In genomic region chr22:42719656-42720262, GRCh38 we compare ENCODE assay signal across 8 cellular contexts. TPM values are rescaled to one million over a fixed set of nuclear protein-coding genes. Genes with fewer than 3 reads are reported as not detected.
A peak's percentile ranks its signal among the peaks of the same experiment; 100 is the strongest.
DNase-seq lines count a peak whose midpoint lies in the region; ATAC-seq, FAIRE-seq and TF ChIP-seq lines count a peak whose summit lies in the region.

No MANE protein-coding gene starts in this region.

- no peak for TF ChIP-seq RAD21 in HepG2 (CRISPR knock-in tag; IDR thresholded peaks at IDR 0.05)

- peak overlapping the region; percentile 69 for H3K4me2 ChIP-seq in HepG2 (ENCODE audit: low read depth, low read length)

- H3K4me1 ChIP-seq in body of pancreas = peaks cover 12% of the 10 kb centered on the region
- H3K4me1 ChIP-seq in HepG2 (ENCODE audit: insufficient read depth, low read length) = peaks cover 40% of the 10 kb centered on the region

- no peak for TF ChIP-seq CTCF in body of pancreas (IDR thresholded peaks at IDR 0.05)
- no peak for TF ChIP-seq CTCF in HepG2 (CRISPR knock-in tag; IDR thresholded peaks at IDR 0.05)
- no peak for TF ChIP-seq CTCF in type B pancreatic cell (conservative IDR thresholded peaks at IDR 0.05)

- no peaks in the 10 kb centered on the region for H3K9me3 Mint-ChIP-seq in activated CD4-positive, alpha-beta T cell treated with anti-CD3 and anti-CD28 coated beads, Interleukin-2, amount 10 ng/mL, durations not matched to agents 7 days and 5 days
- no peaks in the 10 kb centered on the region for H3K9me3 Mint-ChIP-seq in type B pancreatic cell

- WGBS in body of pancreas, 2 donors = 23 to 46% methylated on average over 8 to 37 of the region's 37 CpGs
- WGBS in HepG2 (ENCODE audit: low lambda C conversion rate) = 3% methylated on average over 17 of the region's 37 CpGs

- H4K20me1 ChIP-seq in HepG2 (ENCODE audit: insufficient read depth, low read length) = no peaks in the 10 kb centered on the region

- DNase-seq in activated CD4-positive, alpha-beta T cell treated with anti-CD3 and anti-CD28 coated beads, Interleukin-2, amount 10 ng/mL, durations not matched to agents 7 days and 5 days = no peak
- no peak for DNase-seq in activated CD4-positive, alpha-beta T cell treated with anti-CD3 and anti-CD28 coated beads for 4 hours
- DNase-seq in body of pancreas = no peak
- no peak for DNase-seq in HepG2 (ENCODE audit: low spot score)
- DNase-seq in type B pancreatic cell (ENCODE audit: extremely low spot score, unreplicated experiment) = no peak
- no peak for DNase-seq in hepatic stellate cell (ENCODE audit: low spot score)
- DNase-seq in activated CD8-positive, alpha-beta memory T cell treated with anti-CD3 and anti-CD28 coated beads, Interleukin-2, amount 50 U/mL, for 4 hours = no peak

- H3K79me2 ChIP-seq in HepG2 (ENCODE audit: insufficient read depth, low read length) = no peaks in the 10 kb centered on the region

- H3K4me3 ChIP-seq in body of pancreas = peak overlapping the region in 1 of 2 donors; percentile 29
- peak overlapping the region in 2 of 3 experiments; percentile 51 to 64; a peak in 3 of 6 replicates for H3K4me3 ChIP-seq in HepG2 (replicated peaks in 1 of 3; ENCODE audit: insufficient read depth in 1 of 3, low read depth in 2 of 3, low read length in 3 of 3)

- H3K27ac Mint-ChIP-seq in activated CD4-positive, alpha-beta T cell treated with anti-CD3 and anti-CD28 coated beads, Interleukin-2, amount 10 ng/mL, durations not matched to agents 7 days and 5 days = no peak overlapping the region
- H3K27ac Mint-ChIP-seq in type B pancreatic cell = peak overlapping the region; percentile 96

- H3K4me1 Mint-ChIP-seq in activated CD4-positive, alpha-beta T cell treated with anti-CD3 and anti-CD28 coated beads, Interleukin-2, amount 10 ng/mL, durations not matched to agents 7 days and 5 days = peaks cover 19% of the 10 kb centered on the region
- peaks cover 23% of the 10 kb centered on the region for H3K4me1 Mint-ChIP-seq in type B pancreatic cell (ENCODE audit: unreplicated experiment)

- H3K9me3 ChIP-seq in body of pancreas (no peaks in the 10 kb centered on the region), HepG2 (ENCODE audit: low read length) (no peaks in the 10 kb centered on the region)

- H2AFZ ChIP-seq in HepG2 (ENCODE audit: low read length) = no peak overlapping the region

- no peaks in the 10 kb centered on the region for H3K36me3 Mint-ChIP-seq in activated CD4-positive, alpha-beta T cell treated with anti-CD3 and anti-CD28 coated beads, Interleukin-2, amount 10 ng/mL, durations not matched to agents 7 days and 5 days (ENCODE audit: low read depth)
- H3K36me3 Mint-ChIP-seq in type B pancreatic cell = peaks cover 9% of the 10 kb centered on the region

- no peak for TF ChIP-seq POLR2A in body of pancreas (IDR thresholded peaks at IDR 0.05)
- no peak for TF ChIP-seq POLR2A in HepG2 (IDR thresholded peaks at IDR 0.05; ENCODE audit: insufficient read depth in 1 of 2, low read depth in 2 of 2, low read length in 2 of 2)

- POLR2A ChIA-PET in activated CD4-positive, alpha-beta T cell treated with anti-CD3 and anti-CD28 coated beads, Interleukin-2, amount 10 ng/mL, durations not matched to agents 7 days and 5 days (lab: Charles Lee) = no interaction called here
- POLR2A ChIA-PET in HepG2 (lab: Yijun Ruan, JAX) = no interaction called here

- H3K27me3 ChIP-seq in body of pancreas (peaks cover 0 to 4% of the 10 kb centered on the region in 2 donors), HepG2 (ENCODE audit: control insufficient read depth in 1 of 2, insufficient read depth in 2 of 2, low read length in 2 of 2) (peaks cover 9 to 60% of the 10 kb centered on the region in 2 experiments)

- H3K4me3 Mint-ChIP-seq in activated CD4-positive, alpha-beta T cell treated with anti-CD3 and anti-CD28 coated beads, Interleukin-2, amount 10 ng/mL, durations not matched to agents 7 days and 5 days = peak overlapping the region; percentile 41
- peak overlapping the region; percentile 92 for H3K4me3 Mint-ChIP-seq in type B pancreatic cell

- FAIRE-seq in HepG2 (lab: Jason Lieb, UNC) = no peak

- in situ Hi-C loops in HepG2 (cut with HindIII; ENCODE audit: extremely low pct_ligation_motif_present, low pct_unique_long_range_greater_than_20kb) = no loop called here

- no TSS peak for BruUV-seq in HepG2 (replicated peaks; lab: Mats Ljungman, UMichigan)

- H3K27ac ChIP-seq in body of pancreas = peak overlapping the region in 3 of 4 donors; percentile 37 to 50 (median 48)
- no peak overlapping the region for H3K27ac ChIP-seq in HepG2 (ENCODE audit: extremely low read length, insufficient read depth, low read length)

- ATAC-seq in body of pancreas (no peak), HepG2 (peak; percentile 45), GM21529 (IDR thresholded peaks at IDR 0.05; ENCODE audit: unreplicated experiment) (no peak)

- CTCF ChIA-PET in activated CD4-positive, alpha-beta T cell treated with anti-CD3 and anti-CD28 coated beads, Interleukin-2, amount 10 ng/mL, durations not matched to agents 7 days and 5 days (lab: Charles Lee) = no interaction called here
- CTCF ChIA-PET in HepG2 (lab: Yijun Ruan, JAX; ENCODE audit: low intra/inter-chr PET ratio, low total read pairs) = no interaction called here

- intact Hi-C loops in body of pancreas (cut with DNase I) (no loop called here), HepG2 (cut with micrococcal nuclease; ENCODE audit: unreplicated experiment) (no loop called here)

- H3K9ac ChIP-seq in HepG2 (ENCODE audit: insufficient read depth, low read depth, low read length) = no peak overlapping the region

- H3K36me3 ChIP-seq in body of pancreas (replicated peaks in 1 of 2; ENCODE audit: insufficient read depth in 1 of 2, low read depth in 2 of 2) (no peaks in the 10 kb centered on the region), HepG2 (replicated peaks in 1 of 2; ENCODE audit: control insufficient read depth in 1 of 2, insufficient read depth in 2 of 2, low read length in 2 of 2) (no peaks in the 10 kb centered on the region)

- H3K27me3 Mint-ChIP-seq in activated CD4-positive, alpha-beta T cell treated with anti-CD3 and anti-CD28 coated beads, Interleukin-2, amount 10 ng/mL, durations not matched to agents 7 days and 5 days = peaks cover 59% of the 10 kb centered on the region
- peaks cover 63% of the 10 kb centered on the region for H3K27me3 Mint-ChIP-seq in type B pancreatic cell

- TF ChIP-seq EP300 in HepG2 (IDR thresholded peaks at IDR 0.05; ENCODE audit: low read depth in 2 of 2, low read length in 2 of 2) (no peak), HepG2 (CRISPR knock-in tag; IDR thresholded peaks at IDR 0.05; ENCODE audit: borderline replicate concordance) (no peak)

TF ChIP-seq in HepG2, 621 proteins besides CTCF, POLR2A, EP300 and RAD21 (continues in another document):
- TF ChIP-seq NCOA5 (CRISPR knock-in tag; IDR thresholded peaks at IDR 0.05) (no peak), ZNF589 (CRISPR knock-in tag; conservative IDR thresholded peaks at IDR 0.05) (no peak), GABPB1 (CRISPR knock-in tag; IDR thresholded peaks at IDR 0.05) (0 out of 2 replicates have a peak, but pooled peaks have one; percentile 23), NFKB2 (CRISPR knock-in tag; IDR thresholded peaks at IDR 0.05; ENCODE audit: borderline replicate concordance) (0 out of 2 replicates have a peak, but pooled peaks have one; percentile 24), TBX3 (IDR thresholded peaks at IDR 0.05; ENCODE audit: borderline replicate concordance) (no peak), ZNF350 (CRISPR knock-in tag; IDR thresholded peaks at IDR 0.05; ENCODE audit: borderline replicate concordance, low read depth) (no peak), EZH2 (conservative IDR thresholded peaks at IDR 0.05; ENCODE audit: low read depth, low read length) (peak; percentile 84; the same call in 1 of the 2 replicates), ATF7-NPFF (CRISPR knock-in tag; IDR thresholded peaks at IDR 0.05; ENCODE audit: low read depth) (0 out of 2 replicates have a peak, but pooled peaks have one; percentile 3), TERF1 (CRISPR knock-in tag; IDR thresholded peaks at IDR 0.05) (no peak)

RNA-seq across cellular contexts. Expression of gene A4GALT, which starts 0.9 kb away (rescaled TPM):
- under 1 TPM; 0.29 to 0.35 TPM for total RNA-seq in activated CD4-positive, alpha-beta T cell treated with anti-CD3 and anti-CD28 coated beads, Interleukin-2, amount 10 ng/mL, durations not matched to agents 7 days and 5 days
- 1 to 10 TPM; 3.1 to 6.9 TPM for total RNA-seq in body of pancreas
- total RNA-seq in HepG2 (2016; rRNA removed; fragmentation: Illumina TruSeq; extraction: Trizol) = 0.09 TPM in 1 of 2 replicates, not detected in the other
- not detected in 2 replicates for total RNA-seq in HepG2 (2016; cell fraction: cytosol; rRNA removed; fragmentation: Illumina TruSeq; extraction: Trizol; ENCODE audit: low read depth)
- not detected in 2 replicates for total RNA-seq in HepG2 (2016; cell fraction: insoluble cytoplasmic fraction; rRNA removed; fragmentation: Illumina TruSeq; extraction: Trizol)
- not detected in 2 replicates for total RNA-seq in HepG2 (2016; cell fraction: membrane; rRNA removed; fragmentation: Illumina TruSeq; extraction: Trizol)
- not detected in 2 replicates for total RNA-seq in HepG2 (2016; cell fraction: nucleus; rRNA removed; fragmentation: Illumina TruSeq; extraction: Trizol)
- 1.1 and 2.7 TPM in 2 replicates for polyA plus RNA-seq in HepG2 (2011; rRNA removed)
- polyA plus RNA-seq in HepG2 (2011; cell fraction: cytosol; rRNA removed) = 2.5 and 4.5 TPM in 2 replicates
- 3.2 and 3.6 TPM in 2 replicates for polyA plus RNA-seq in HepG2 (2011; cell fraction: nucleus; rRNA removed)
- polyA plus RNA-seq in HepG2 (2012) = 0.74 and 1.8 TPM in 2 replicates
- polyA plus RNA-seq in HepG2 (2016; cell fraction: cytosol; fragmentation: Illumina TruSeq; extraction: Trizol; ENCODE audit: low read depth) = not detected in 2 replicates
- polyA plus RNA-seq in HepG2 (2016; cell fraction: insoluble cytoplasmic fraction; fragmentation: Illumina TruSeq; extraction: Trizol; ENCODE audit: low read depth) = 0.15 TPM in 1 of 2 replicates, not detected in the other
- 0.09 TPM in 1 of 2 replicates, not detected in the other for polyA plus RNA-seq in HepG2 (2016; cell fraction: membrane; fragmentation: Illumina TruSeq; extraction: Trizol; ENCODE audit: low read depth)
- not detected in 2 replicates for polyA plus RNA-seq in HepG2 (2016; cell fraction: nucleus; fragmentation: Illumina TruSeq; extraction: Trizol; ENCODE audit: insufficient read depth, low read depth)
- polyA minus RNA-seq in HepG2 (2011; rRNA and poly(A)+ RNA removed; ENCODE audit: low replicate concordance) = 7.6 and 7.8 TPM in 2 replicates
- polyA minus RNA-seq in HepG2 (2011; cell fraction: cytosol; rRNA and poly(A)+ RNA removed) = 1.5 and 2.5 TPM in 2 replicates
- 2.1 and 2.9 TPM in 2 replicates for polyA minus RNA-seq in HepG2 (2011; cell fraction: nucleus; rRNA and poly(A)+ RNA removed)
- 20.2 and 76.3 TPM in 2 replicates for total RNA-seq in type B pancreatic cell (ENCODE audit: low replicate concordance)
